ENCODE assay signal across 20 cellular contexts in genomic region chr2:33238111-33238510, GRCh38.
A peak's percentile ranks its signal among the peaks of the same experiment; 100 is the strongest.
DNase-seq lines count a peak whose midpoint lies in the region; TF ChIP-seq lines count a peak whose summit lies in the region.
"Had no signal": no experiment of that assay in that cellular context is flagged by ENCODE, and none has a peak within 500 bp of the region (broad histone marks: within the 10 kb centered on the region; RNA-seq: fewer than 3 reads in every experiment).

No MANE protein-coding gene starts in this region.

- no peak overlapping the region for H4K91ac ChIP-seq in mesenchymal stem cell (ENCODE audit: low read length)

- H3K27ac ChIP-seq in PC-9 = no peak overlapping the region
- no peak overlapping the region for H3K27ac ChIP-seq in mesenchymal stem cell (ENCODE audit: low read length, poor library complexity, severe bottlenecking)

- peaks cover 12% of the 10 kb centered on the region for H3K4me1 Mint-ChIP-seq in endothelial cell (ENCODE audit: unreplicated experiment)
- H3K4me1 Mint-ChIP-seq: B cell had no signal

- no peak overlapping the region for H3K14ac ChIP-seq in mesenchymal stem cell (ENCODE audit: low read length in 2 of 2)

- H2BK15ac ChIP-seq in mesenchymal stem cell (ENCODE audit: low read depth, poor library complexity, severe bottlenecking) = no peak overlapping the region

- POLR2A ChIA-PET in PC-9 (lab: Charles Lee; ENCODE audit: unreplicated experiment) = no interaction called here
- POLR2A ChIA-PET in HEK293T (lab: Yijun Ruan, JAX) = no interaction called here

- no peak overlapping the region for H2AK5ac ChIP-seq in mesenchymal stem cell (ENCODE audit: low read length, severe bottlenecking)

- no peak overlapping the region for H4K8ac ChIP-seq in mesenchymal stem cell (ENCODE audit: low read length)

- no peaks in the 10 kb centered on the region for H3K79me2 ChIP-seq in PC-9 (ENCODE audit: low read depth)

- H3K36me3 ChIP-seq in PC-9 (ENCODE audit: low read depth) (no peaks in the 10 kb centered on the region), mesenchymal stem cell (ENCODE audit: control insufficient read depth in 1 of 2, insufficient read depth in 2 of 2, low read depth in 1 of 2, low read length in 2 of 2) (no peaks in the 10 kb centered on the region)

- H3K4me2 ChIP-seq in PC-9 (no peak overlapping the region), mesenchymal stem cell (ENCODE audit: low read length, poor library complexity, severe bottlenecking) (no peak overlapping the region)

- intact Hi-C loops in PC-9 (cut with micrococcal nuclease; ENCODE audit: unreplicated experiment) = no loop called here

- no peaks in the 10 kb centered on the region for H3K9me3 ChIP-seq in PC-9 (ENCODE audit: insufficient read depth, low read depth)
- H3K9me3 ChIP-seq in mesenchymal stem cell (ENCODE audit: control insufficient read depth, low read length) = no peaks in the 10 kb centered on the region

- no peak overlapping the region for H2BK120ac ChIP-seq in mesenchymal stem cell (ENCODE audit: low read depth, low read length)

- no peak overlapping the region for H2BK5ac ChIP-seq in mesenchymal stem cell (ENCODE audit: low read depth, low read length, poor library complexity, severe bottlenecking)

- no peak overlapping the region for H3K9ac ChIP-seq in mesenchymal stem cell (ENCODE audit: low read length)

- H3K9me3 Mint-ChIP-seq in endothelial cell (ENCODE audit: unreplicated experiment) = no peaks in the 10 kb centered on the region
- H3K9me3 Mint-ChIP-seq: T-helper 1 cell treated with Interleukin-12 subunit alpha and Interleukin-12 subunit beta and Interleukin-4 antibody, amounts not matched to agents 30 μg/mL and 1 μg/mL, for 36 hours had no signal

- H3K36me3 Mint-ChIP-seq in endothelial cell (ENCODE audit: low read depth, unreplicated experiment) = peaks cover 32% of the 10 kb centered on the region

- no peak overlapping the region for H3K18ac ChIP-seq in mesenchymal stem cell (ENCODE audit: low read depth in 1 of 2, low read length in 2 of 2)

- no peaks in the 10 kb centered on the region for H3K79me1 ChIP-seq in mesenchymal stem cell (replicated peaks; ENCODE audit: low read length, poor library complexity, severe bottlenecking)

- no peaks in the 10 kb centered on the region for H3K27me3 Mint-ChIP-seq in endothelial cell (ENCODE audit: unreplicated experiment)
- H3K27me3 Mint-ChIP-seq: B cell had no signal

- H3K27me3 ChIP-seq in PC-9 (ENCODE audit: insufficient read depth, low read depth) (no peaks in the 10 kb centered on the region), mesenchymal stem cell (ENCODE audit: control insufficient read depth in 1 of 2, insufficient read depth in 1 of 2, low read length in 2 of 2) (no peaks in the 10 kb centered on the region)

- H3K4me3 ChIP-seq in PC-9 (no peak overlapping the region), mesenchymal stem cell (ENCODE audit: insufficient read depth in 1 of 2, low read depth in 1 of 2, low read length in 2 of 2) (no peak overlapping the region)

- peak overlapping the region; percentile 18 for H3K4me3 Mint-ChIP-seq in endothelial cell (ENCODE audit: unreplicated experiment)
- H3K4me3 Mint-ChIP-seq: B cell; T-helper 1 cell treated with Interleukin-12 subunit alpha and Interleukin-12 subunit beta and Interleukin-4 antibody, amounts not matched to agents 30 μg/mL and 1 μg/mL, for 36 hours had no signal

- H3K4ac ChIP-seq in mesenchymal stem cell (ENCODE audit: low read depth in 1 of 2, low read length in 2 of 2) = no peak overlapping the region

- no peak overlapping the region for H3K23ac ChIP-seq in mesenchymal stem cell (ENCODE audit: low read length in 2 of 2)

- no CpG with 5 or more reads among the region's 2 CpGs for WGBS in mesenchymal stem cell

- peak; percentile 79 for DNase-seq in EH (ENCODE audit: low read depth)
- DNase-seq in PC-9 = no peak
- no peak for DNase-seq in endothelial cell (ENCODE audit: low spot score)
- peak; percentile 78 for DNase-seq in mesenchymal stem cell
- no peak for DNase-seq in superior temporal gyrus (ENCODE audit: extremely low spot score)
- no peak for DNase-seq in HEK293T (ENCODE audit: extremely low spot score)
- DNase-seq in islet precursor cell = no peak
- DNase-seq in NCI-H82 treated with DMSO at 0.1 percent for 48 hours (lab: John Stamatoyannopoulos, UW; ENCODE audit: unreplicated experiment) = no peak
- DNase-seq: activated effector memory CD4-positive, alpha-beta T cell treated with Interleukin-2 at 50 U/mL for 16 hours; amygdala; cortex of kidney; erythroblast; hippocampal formation; MV-4-11; NCI-H2081; nucleus accumbens; RPMI8226; stimulated activated CD4-positive, alpha-beta T cell treated with anti-CD3 and anti-CD28 coated beads, Interleukin-2, amount 100 ng/mL, for 48 hours had no signal

- H3K9me2 ChIP-seq in PC-9 (ENCODE audit: insufficient read depth) = no peaks in the 10 kb centered on the region

- TF ChIP-seq CTCF in PC-9 (conservative IDR thresholded peaks at IDR 0.05) (no peak), endothelial cell (IDR thresholded peaks at IDR 0.05; ENCODE audit: unreplicated experiment) (no peak)

- 0 out of 2 replicates have a peak overlapping the region, but pooled peaks have one; percentile 13 for H2AFZ ChIP-seq in PC-9
- no peak overlapping the region for H2AFZ ChIP-seq in mesenchymal stem cell (ENCODE audit: low read depth, low read length)

- H3K4me1 ChIP-seq in PC-9 (replicated peaks; ENCODE audit: insufficient read depth) (no peaks in the 10 kb centered on the region), mesenchymal stem cell (ENCODE audit: control insufficient read depth, insufficient read depth, low read depth, low read length) (peaks cover 2% of the 10 kb centered on the region)

- no peak overlapping the region for H2BK12ac ChIP-seq in mesenchymal stem cell (ENCODE audit: low read length in 2 of 2)

- peak overlapping the region; percentile 82 for H3K27ac Mint-ChIP-seq in endothelial cell (ENCODE audit: unreplicated experiment)
- H3K27ac Mint-ChIP-seq: B cell; T-helper 1 cell treated with Interleukin-12 subunit alpha and Interleukin-12 subunit beta and Interleukin-4 antibody, amounts not matched to agents 30 μg/mL and 1 μg/mL, for 36 hours had no signal

- no peaks in the 10 kb centered on the region for H4K20me1 ChIP-seq in PC-9 (ENCODE audit: insufficient read depth)

- H3F3A ChIP-seq in PC-9 (ENCODE audit: insufficient read depth, low read depth) = no peaks in the 10 kb centered on the region

- BruUV-seq in PC-9 (replicated peaks; lab: Mats Ljungman, UMichigan) = no TSS peak

- CTCF ChIA-PET in PC-9 (lab: Charles Lee) (no interaction called here), HEK293T (lab: Yijun Ruan, JAX) (no interaction called here)

TF ChIP-seq in HEK293T, 16 proteins besides CTCF, POLR2A, EP300 and RAD21:
- no peak for TF ChIP-seq HDGF (IDR thresholded peaks at IDR 0.05; ENCODE audit: borderline replicate concordance)

Comparison
In these comparisons a context has a peak if more than half of its experiments do, and no peak if none do; other contexts are left out.
1. DNase-seq: peak in EH (single experiment) and mesenchymal stem cell (single experiment); none in PC-9 (0 of 2), endothelial cell (single experiment), superior temporal gyrus (single experiment), HEK293T (single experiment), islet precursor cell (single experiment) and NCI-H82 treated with DMSO at 0.1 percent for 48 hours (single experiment).